ENCODE assay signal across 24 cellular contexts in the genomic region with DNA sequence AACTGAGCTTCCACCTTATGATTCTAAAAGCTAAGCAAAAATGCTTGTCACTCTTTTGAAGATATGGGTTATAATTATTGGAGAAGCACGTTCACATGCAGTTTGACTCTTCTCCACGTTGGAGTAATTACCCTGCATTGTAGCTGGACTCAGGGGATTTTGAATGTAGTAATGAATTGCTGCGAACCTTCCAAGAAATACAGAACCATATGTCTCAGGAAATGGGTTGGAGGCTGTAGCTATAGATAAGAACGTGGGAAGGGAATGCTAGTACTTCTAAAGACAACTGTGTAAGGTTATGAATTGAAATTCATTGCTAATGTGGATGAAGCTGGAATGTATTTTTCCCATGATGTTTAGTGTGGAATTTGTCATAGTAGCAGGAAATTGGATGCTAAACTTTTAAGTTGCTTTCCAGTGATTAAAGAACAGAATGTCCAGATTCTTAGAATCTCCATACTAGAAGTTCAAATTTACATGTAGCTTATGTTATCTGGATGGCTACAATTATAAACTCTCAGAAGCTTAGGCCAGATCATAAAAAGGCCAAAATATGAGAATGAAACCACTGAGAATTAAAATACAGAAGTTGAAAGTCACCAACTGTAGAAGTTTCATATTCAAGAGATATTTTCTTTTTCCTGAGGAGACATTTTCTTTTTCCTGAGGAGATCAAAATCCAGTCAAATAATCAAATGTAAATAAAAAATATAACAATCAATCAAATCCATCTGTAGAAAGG. TPM values are rescaled to one million over a fixed set of nuclear protein-coding genes. Genes with fewer than 3 reads are reported as not detected.
DNase-seq lines count a peak whose midpoint lies in the region; ATAC-seq and TF ChIP-seq lines count a peak whose summit lies in the region.
"Had no signal": no experiment of that assay in that cellular context is flagged by ENCODE, and none has a peak within 500 bp of the region (broad histone marks: within the 10 kb centered on the region; RNA-seq: fewer than 3 reads in every experiment).

No MANE protein-coding gene starts in this region.

- DNase-seq in GM13976 (ENCODE audit: low spot score) (peak; percentile 4), NCI-H446 treated with DMSO at 0.1 percent for 48 hours (lab: John Stamatoyannopoulos, UW) (peak; percentile 26), brain microvascular endothelial cell (peak; percentile 22), naive B cell (no peak)
- DNase-seq in activated CD8-positive, alpha-beta T cell treated with anti-CD3 and anti-CD28 coated beads, Interleukin-2, amount 10 ng/mL, durations not matched to agents 7 days and 5 days, result no peak
- no peak for DNase-seq in activated CD4-positive, alpha-beta T cell treated with anti-CD3 and anti-CD28 coated beads, Interleukin-2, amount 50 U/mL, for 48 hours
- no peak for DNase-seq in activated naive CD4-positive, alpha-beta T cell treated with Interleukin-2 at 50 U/mL for 16 hours
- DNase-seq: CD4-positive, alpha-beta T cell; effector CD8-positive, alpha-beta T cell; GDM1; glutamatergic neuron; kidney glomerular epithelial cell; mammary epithelial cell; NCI-H146; nucleus accumbens; SJCRH30; small intestine; stimulated activated CD4-positive, alpha-beta T cell treated with anti-CD3 and anti-CD28 coated beads, Interleukin-2, amount 100 ng/mL, for 24 hours had no signal

- H3K4me3 ChIP-seq in brain microvascular endothelial cell (ENCODE audit: low read depth, low read length), result no peak overlapping the region
- H3K4me3 ChIP-seq: esophagus muscularis mucosa, SJCRH30, vagina had no signal

- H3K9me3 Mint-ChIP-seq in naive B cell, result no peaks in the 10 kb centered on the region
- H3K9me3 Mint-ChIP-seq in activated CD8-positive, alpha-beta T cell treated with anti-CD3 and anti-CD28 coated beads, Interleukin-2, amount 10 ng/mL, durations not matched to agents 7 days and 5 days (ENCODE audit: insufficient read depth), result no peaks in the 10 kb centered on the region
- H3K9me3 Mint-ChIP-seq: CD4-positive, alpha-beta T cell; IgD-negative memory B cell; stimulated activated effector memory CD8-positive, alpha-beta T cell treated with anti-CD3 and anti-CD28 coated beads, Interleukin-12 subunit alpha, Interleukin-12 subunit beta, amount 100 ng/mL, for 72 hours had no signal

- no peak for TF ChIP-seq CTCF in GM13976 (IDR thresholded peaks at IDR 0.05; ENCODE audit: borderline replicate concordance, control extremely low read depth, extremely low read depth, insufficient read depth, missing control alignments)
- no peak for TF ChIP-seq CTCF in brain microvascular endothelial cell (IDR thresholded peaks at IDR 0.05; ENCODE audit: low read depth, low read length, missing control alignments)

- H3K4me3 Mint-ChIP-seq in naive B cell, result peak overlapping the region in 5 of 8 donors; percentile 7 to 57 (median 35)
- H3K4me3 Mint-ChIP-seq in activated CD8-positive, alpha-beta T cell treated with anti-CD3 and anti-CD28 coated beads, Interleukin-2, amount 10 ng/mL, durations not matched to agents 7 days and 5 days, result no peak overlapping the region
- H3K4me3 Mint-ChIP-seq: CD4-positive, alpha-beta T cell; stimulated activated effector memory CD8-positive, alpha-beta T cell treated with anti-CD3 and anti-CD28 coated beads, Interleukin-12 subunit alpha, Interleukin-12 subunit beta, amount 100 ng/mL, for 72 hours had no signal

- CTCF ChIA-PET in activated CD8-positive, alpha-beta T cell treated with anti-CD3 and anti-CD28 coated beads, Interleukin-2, amount 10 ng/mL, durations not matched to agents 7 days and 5 days (lab: Charles Lee), result no interaction called here

- no peak for ATAC-seq in naive B cell (ENCODE audit: low read depth in 2 of 2)
- ATAC-seq in activated CD8-positive, alpha-beta T cell treated with anti-CD3 and anti-CD28 coated beads, Interleukin-2, amount 10 ng/mL, durations not matched to agents 7 days and 5 days, result no peak
- ATAC-seq: Panc1; stimulated activated effector memory CD8-positive, alpha-beta T cell treated with anti-CD3 and anti-CD28 coated beads, Interleukin-12 subunit alpha, Interleukin-12 subunit beta, amount 100 ng/mL, for 72 hours had no signal

- no peaks in the 10 kb centered on the region for H3K27me3 Mint-ChIP-seq in naive B cell
- H3K27me3 Mint-ChIP-seq in activated CD8-positive, alpha-beta T cell treated with anti-CD3 and anti-CD28 coated beads, Interleukin-2, amount 10 ng/mL, durations not matched to agents 7 days and 5 days (ENCODE audit: low read depth), result no peaks in the 10 kb centered on the region
- H3K27me3 Mint-ChIP-seq: IgD-negative memory B cell had no signal

- POLR2A ChIA-PET in activated CD8-positive, alpha-beta T cell treated with anti-CD3 and anti-CD28 coated beads, Interleukin-2, amount 10 ng/mL, durations not matched to agents 7 days and 5 days (lab: Charles Lee), result no interaction called here

- in situ Hi-C loops in GM13976 (cut with MboI; ENCODE audit: low sequenced_read_pairs, unreplicated experiment) (no loop called here), brain microvascular endothelial cell (cut with HindIII; ENCODE audit: low pct_ligation_motif_present, low sequenced_read_pairs) (no loop called here)

- H3K36me3 Mint-ChIP-seq in naive B cell, result no peaks in the 10 kb centered on the region
- no peaks in the 10 kb centered on the region for H3K36me3 Mint-ChIP-seq in activated CD8-positive, alpha-beta T cell treated with anti-CD3 and anti-CD28 coated beads, Interleukin-2, amount 10 ng/mL, durations not matched to agents 7 days and 5 days (ENCODE audit: low read depth)
- H3K36me3 Mint-ChIP-seq: stimulated activated effector memory CD8-positive, alpha-beta T cell treated with anti-CD3 and anti-CD28 coated beads, Interleukin-12 subunit alpha, Interleukin-12 subunit beta, amount 100 ng/mL, for 72 hours had no signal

- peaks cover 20 to 29% (median 27%) of the 10 kb centered on the region in 3 donors for H3K4me1 Mint-ChIP-seq in naive B cell
- H3K4me1 Mint-ChIP-seq in activated CD8-positive, alpha-beta T cell treated with anti-CD3 and anti-CD28 coated beads, Interleukin-2, amount 10 ng/mL, durations not matched to agents 7 days and 5 days (ENCODE audit: low read depth), result no peaks in the 10 kb centered on the region
- H3K4me1 Mint-ChIP-seq: stimulated activated effector memory CD8-positive, alpha-beta T cell treated with anti-CD3 and anti-CD28 coated beads, Interleukin-12 subunit alpha, Interleukin-12 subunit beta, amount 100 ng/mL, for 72 hours had no signal

- no peak overlapping the region for H3K27ac ChIP-seq in brain microvascular endothelial cell
- H3K27ac ChIP-seq: esophagus muscularis mucosa, SJCRH30, vagina, VCaP had no signal

- H3K27ac Mint-ChIP-seq in naive B cell, result peak overlapping the region; percentile 17 to 70 (median 52)
- H3K27ac Mint-ChIP-seq in activated CD8-positive, alpha-beta T cell treated with anti-CD3 and anti-CD28 coated beads, Interleukin-2, amount 10 ng/mL, durations not matched to agents 7 days and 5 days, result no peak overlapping the region
- H3K27ac Mint-ChIP-seq: CD4-positive, alpha-beta T cell; stimulated activated effector memory CD8-positive, alpha-beta T cell treated with anti-CD3 and anti-CD28 coated beads, Interleukin-12 subunit alpha, Interleukin-12 subunit beta, amount 100 ng/mL, for 72 hours had no signal

- no peaks in the 10 kb centered on the region for H3K36me3 ChIP-seq in brain microvascular endothelial cell (replicated peaks)
- H3K36me3 ChIP-seq: esophagus muscularis mucosa, SJCRH30, vagina had no signal

- no peaks in the 10 kb centered on the region for H3K27me3 ChIP-seq in brain microvascular endothelial cell (replicated peaks)
- H3K27me3 ChIP-seq: esophagus muscularis mucosa, SJCRH30, vagina had no signal

RNA-seq across cellular contexts. Expression of gene SPOPL, which starts 27.3 kb away (rescaled TPM):
- 10 to 100 TPM in 1 of 6 donors, 1 to 10 TPM in 5; 7.1 to 10.8 (median 7.9) TPM for polyA plus RNA-seq in naive B cell (ENCODE audit: low read depth in 6 of 6)
- total RNA-seq in activated CD8-positive, alpha-beta T cell treated with anti-CD3 and anti-CD28 coated beads, Interleukin-2, amount 10 ng/mL, durations not matched to agents 7 days and 5 days, result 10 to 100 TPM; 13.0 to 15.6 TPM

Comparison
In these comparisons a context has a peak if more than half of its experiments do, and no peak if none do; other contexts are left out.
1. DNase-seq: peak in GM13976 (single experiment), NCI-H446 treated with DMSO at 0.1 percent for 48 hours (single experiment) and brain microvascular endothelial cell (single experiment); none in naive B cell (single experiment), activated CD8-positive, alpha-beta T cell treated with anti-CD3 and anti-CD28 coated beads, Interleukin-2, amount 10 ng/mL, durations not matched to agents 7 days and 5 days (single experiment), activated CD4-positive, alpha-beta T cell treated with anti-CD3 and anti-CD28 coated beads, Interleukin-2, amount 50 U/mL, for 48 hours (0 of 2) and activated naive CD4-positive, alpha-beta T cell treated with Interleukin-2 at 50 U/mL for 16 hours (single experiment).